Comparison of ENCODE assay signal across 11 cellular contexts in the genomic region with DNA sequence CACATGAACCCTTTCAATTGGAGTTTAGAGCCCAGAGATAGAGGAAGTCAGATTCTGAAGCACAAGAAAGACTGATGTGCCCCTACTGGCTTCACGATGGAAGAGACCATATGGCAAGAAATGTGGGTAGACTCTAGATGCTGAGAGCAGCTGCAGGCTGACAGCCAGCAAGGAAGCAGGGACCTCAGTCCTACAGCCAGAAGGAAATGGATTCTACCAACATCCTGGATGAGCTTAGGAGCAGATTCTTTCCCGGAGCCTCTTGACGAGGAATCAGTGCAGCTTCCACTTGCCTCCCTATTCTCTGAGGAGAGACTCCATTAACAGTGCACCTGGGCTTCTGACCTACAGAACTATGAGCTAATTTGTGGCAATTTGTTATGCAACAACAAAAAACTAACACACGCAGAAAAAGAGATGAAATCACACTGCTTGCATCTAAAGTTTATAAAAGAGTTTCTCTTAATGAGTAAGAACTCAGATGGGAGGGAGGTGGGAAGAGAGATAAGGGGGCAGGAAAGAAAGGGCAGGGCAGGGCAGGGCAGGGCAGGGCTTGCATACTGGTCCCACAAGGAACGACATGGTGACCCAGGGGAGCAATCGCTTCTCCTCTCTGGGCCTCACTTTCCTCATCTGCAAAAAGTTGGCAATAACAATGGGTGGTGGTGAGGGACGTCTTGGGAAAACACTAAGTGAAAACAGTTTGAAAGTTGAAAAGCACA.
DNase-seq lines count a peak whose midpoint lies in the region; ATAC-seq lines count a peak whose summit lies in the region.
"Had no signal": no experiment of that assay in that cellular context is flagged by ENCODE, and none has a peak within 500 bp of the region (broad histone marks: within the 10 kb centered on the region; RNA-seq: fewer than 3 reads in every experiment).

No MANE protein-coding gene starts in this region.

- H4K91ac ChIP-seq in trophoblast cell (ENCODE audit: low read depth, low read length): no peak overlapping the region

- no peaks in the 10 kb centered on the region for H3K79me1 ChIP-seq in trophoblast cell (ENCODE audit: low read length)

- H3K4me2 ChIP-seq in trophoblast cell (ENCODE audit: low read length): no peak overlapping the region

- ATAC-seq in left ventricle myocardium superior (peak; percentile 27), Right ventricle myocardium inferior (no peak)
- ATAC-seq: gastrocnemius medialis had no signal

- no peak overlapping the region for H2BK5ac ChIP-seq in trophoblast cell (ENCODE audit: low read depth, low read length, poor library complexity)

- no peaks in the 10 kb centered on the region for H3K9me3 ChIP-seq in trophoblast cell (ENCODE audit: insufficient read depth, low read depth, low read length)
- H3K9me3 ChIP-seq: gastrocnemius medialis had no signal

- H2BK12ac ChIP-seq in trophoblast cell (ENCODE audit: low read length): no peak overlapping the region

- no peaks in the 10 kb centered on the region for H3K36me3 ChIP-seq in trophoblast cell (ENCODE audit: control insufficient read depth in 1 of 2, insufficient read depth in 2 of 2, low read length in 2 of 2)
- H3K36me3 ChIP-seq: gastrocnemius medialis had no signal

- no peak overlapping the region for H4K8ac ChIP-seq in trophoblast cell (ENCODE audit: low read depth, low read length)

- no peak overlapping the region for H3K27ac ChIP-seq in trophoblast cell (ENCODE audit: low read depth, low read length)
- H3K27ac ChIP-seq: gastrocnemius medialis had no signal

- no peak overlapping the region for H3K23ac ChIP-seq in trophoblast cell (ENCODE audit: low read length)

- H3K79me2 ChIP-seq in trophoblast cell (ENCODE audit: control insufficient read depth, insufficient read depth, low read length, poor library complexity): no peaks in the 10 kb centered on the region

- H3K9ac ChIP-seq in trophoblast cell (ENCODE audit: low read length): no peak overlapping the region

- in situ Hi-C loops in SK-MEL-5 (cut with HindIII; ENCODE audit: low pct_unique_long_range_greater_than_20kb, low sequenced_read_pairs): no loop called here

- no peaks in the 10 kb centered on the region for H3K4me1 ChIP-seq in trophoblast cell (ENCODE audit: control insufficient read depth in 1 of 2, insufficient read depth in 2 of 2, low read length in 2 of 2)

- no CpG with 5 or more reads among the region's 7 CpGs for WGBS in trophoblast cell (ENCODE audit: extremely low coverage, insufficient coverage, insufficient read length)

- intact Hi-C loops in left ventricle myocardium superior (cut with micrococcal nuclease): no loop called here
- intact Hi-C loops in Right ventricle myocardium inferior (cut with DNase I): no loop called here

- H3K4ac ChIP-seq in trophoblast cell (ENCODE audit: low read depth, low read length): no peak overlapping the region

- no peak overlapping the region for H3K4me3 ChIP-seq in trophoblast cell (ENCODE audit: low read depth, low read length)
- H3K4me3 ChIP-seq: gastrocnemius medialis had no signal

- no peak overlapping the region for H4K12ac ChIP-seq in trophoblast cell (ENCODE audit: low read depth, low read length)

- no peak overlapping the region for H3K18ac ChIP-seq in trophoblast cell (ENCODE audit: low read length)

- no peak overlapping the region for H3K14ac ChIP-seq in trophoblast cell (ENCODE audit: low read length)

- no peak overlapping the region for H2BK120ac ChIP-seq in trophoblast cell (ENCODE audit: insufficient read depth, low read length, poor library complexity)

- DNase-seq in left ventricle myocardium superior (no peak), Right ventricle myocardium inferior (ENCODE audit: missing footprints) (no peak), SK-MEL-5 (ENCODE audit: low read depth, low spot score) (peak; percentile 32), iPS-NIHi7 (ENCODE audit: extremely low spot score) (peak; percentile 37), cerebellum (ENCODE audit: low spot score) (no peak), trophoblast cell (no peak), ecto neural progenitor cell (ENCODE audit: low spot score) (no peak)
- no peak for DNase-seq in activated effector memory CD4-positive, alpha-beta T cell treated with Interleukin-2 at 50 U/mL for 16 hours
- DNase-seq: aorta, gastrocnemius medialis, NCI-H2081 treated with DMSO at 0.1 percent for 48 hours had no signal

- H2AK5ac ChIP-seq in trophoblast cell (ENCODE audit: low read length): no peak overlapping the region

- no peak overlapping the region for H2AFZ ChIP-seq in trophoblast cell (ENCODE audit: insufficient read depth, low read length, poor library complexity)

- no peaks in the 10 kb centered on the region for H3K27me3 ChIP-seq in trophoblast cell (ENCODE audit: insufficient read depth, low read length)
- H3K27me3 ChIP-seq: gastrocnemius medialis had no signal

Comparison
In these comparisons a context has a peak if more than half of its experiments do, and no peak if none do; other contexts are left out.
1. DNase-seq: peak in SK-MEL-5 (single experiment) and iPS-NIHi7 (single experiment); none in left ventricle myocardium superior (single experiment), Right ventricle myocardium inferior (single experiment), cerebellum (single experiment), trophoblast cell (0 of 2), ecto neural progenitor cell (single experiment) and activated effector memory CD4-positive, alpha-beta T cell treated with Interleukin-2 at 50 U/mL for 16 hours (single experiment).